35 cellular contexts compared by ENCODE assay signal in genomic region chr11:102620179-102620578, GRCh38. TPM values are rescaled to one million over a fixed set of nuclear protein-coding genes. Genes with fewer than 3 reads are reported as not detected.
"Had no signal": no experiment of that assay in that cellular context is flagged by ENCODE, and none has a peak within 500 bp of the region (broad histone marks: within the 10 kb centered on the region; RNA-seq: fewer than 3 reads in every experiment).

No MANE protein-coding gene starts in this region.

- H3K4me1 Mint-ChIP-seq: activated naive CD4-positive, alpha-beta T cell treated with anti-CD3 and anti-CD28 coated beads, Interleukin-2, amount 10 ng/mL, durations not matched to agents 7 days and 5 days; activated naive CD8-positive, alpha-beta T cell treated with anti-CD3 and anti-CD28 coated beads, Interleukin-2, amount 50 U/mL, for 24 hours; natural killer cell had no signal

- H3K27ac Mint-ChIP-seq: activated CD4-positive, alpha-beta memory T cell treated with anti-CD3 and anti-CD28 coated beads for 36 hours; activated CD4-positive, alpha-beta T cell treated with anti-CD3 and anti-CD28 coated beads, Interleukin-2, amount 10 ng/mL, durations not matched to agents 24 days and 14 days; activated naive CD4-positive, alpha-beta T cell treated with anti-CD3 and anti-CD28 coated beads, Interleukin-2, amount 10 ng/mL, durations not matched to agents 7 days and 5 days; memory B cell; natural killer cell; neural progenitor cell; T-helper 17 cell; type B pancreatic cell had no signal

- H3K4me1 ChIP-seq: breast epithelium, neural progenitor cell, parathyroid adenoma, right atrium auricular region, testis had no signal

- H3K79me2 ChIP-seq: parathyroid adenoma had no signal

- FAIRE-seq: endometrium, keratinocyte had no signal

- DNase-seq: activated CD4-positive, alpha-beta memory T cell treated with anti-CD3 and anti-CD28 coated beads for 36 hours; activated CD4-positive, alpha-beta T cell treated with anti-CD3 and anti-CD28 coated beads, Interleukin-2, amount 10 ng/mL, durations not matched to agents 24 days and 14 days; activated CD8-positive, alpha-beta memory T cell treated with anti-CD3 and anti-CD28 coated beads, Interleukin-2, amount 50 U/mL, for 4 hours; activated gamma-delta T cell; activated naive CD4-positive, alpha-beta T cell treated with anti-CD3 and anti-CD28 coated beads, Interleukin-2, amount 10 ng/mL, durations not matched to agents 7 days and 5 days; activated naive CD8-positive, alpha-beta T cell treated with anti-CD3 and anti-CD28 coated beads, Interleukin-2, amount 50 U/mL, for 24 hours; activated T-cell treated with anti-CD3 and anti-CD28 coated beads, Interleukin-2, amount 50 U/mL, for 1 hour; amygdala; central memory CD4-positive, alpha-beta T cell; dermis blood vessel endothelial cell; effector CD8-positive, alpha-beta T cell; head of caudate nucleus; hippocampal formation; natural killer cell; occipital lobe; stimulated activated CD4-positive, alpha-beta T cell treated with anti-CD3 and anti-CD28 coated beads, Interleukin-4, amount 100 ng/mL, for 1 hour; stimulated activated naive CD8-positive, alpha-beta T cell treated with anti-CD3 and anti-CD28 coated beads, Interleukin-15, Interleukin-2, amounts not matched to agents 100 U/mL and 50 U/mL, for 24 hours; T-helper 17 cell; T1000; testis; WERI-Rb-1 had no signal

- ATAC-seq: activated CD4-positive, CD25-positive, alpha-beta regulatory T cell treated with anti-CD3 and anti-CD28 coated beads, Interleukin-2, amount 50 U/mL, for 24 hours; activated naive CD8-positive, alpha-beta T cell treated with anti-CD3 and anti-CD28 coated beads, Interleukin-2, amount 50 U/mL, for 24 hours; natural killer cell; stimulated activated naive CD8-positive, alpha-beta T cell treated with anti-CD3 and anti-CD28 coated beads, Interleukin-15, Interleukin-2, amounts not matched to agents 100 U/mL and 50 U/mL, for 24 hours; T-helper 17 cell had no signal

- H3K4me3 Mint-ChIP-seq: activated CD4-positive, alpha-beta memory T cell treated with anti-CD3 and anti-CD28 coated beads for 36 hours; activated CD4-positive, alpha-beta T cell treated with anti-CD3 and anti-CD28 coated beads, Interleukin-2, amount 10 ng/mL, durations not matched to agents 24 days and 14 days; activated naive CD4-positive, alpha-beta T cell treated with anti-CD3 and anti-CD28 coated beads, Interleukin-2, amount 10 ng/mL, durations not matched to agents 7 days and 5 days; activated naive CD8-positive, alpha-beta T cell treated with anti-CD3 and anti-CD28 coated beads, Interleukin-2, amount 50 U/mL, for 24 hours; memory B cell; natural killer cell; neural progenitor cell; T-helper 17 cell; type B pancreatic cell had no signal

- H3K27ac ChIP-seq: breast epithelium, epithelial cell of prostate, neural progenitor cell, parathyroid adenoma, right atrium auricular region, testis, WERI-Rb-1 had no signal

- H2AFZ ChIP-seq: neural progenitor cell, parathyroid adenoma had no signal

- H3K27me3 Mint-ChIP-seq: activated naive CD8-positive, alpha-beta T cell treated with anti-CD3 and anti-CD28 coated beads, Interleukin-2, amount 50 U/mL, for 24 hours; type B pancreatic cell had no signal

- H3K36me3 ChIP-seq: breast epithelium, neural progenitor cell, right atrium auricular region, WERI-Rb-1 had no signal

- H3K36me3 Mint-ChIP-seq: activated CD4-positive, alpha-beta memory T cell treated with anti-CD3 and anti-CD28 coated beads for 36 hours; activated naive CD4-positive, alpha-beta T cell treated with anti-CD3 and anti-CD28 coated beads, Interleukin-2, amount 10 ng/mL, durations not matched to agents 7 days and 5 days; memory B cell; natural killer cell; neural progenitor cell; type B pancreatic cell had no signal

- H3K9me3 ChIP-seq: breast epithelium, right atrium auricular region, testis had no signal

- H3K4me2 ChIP-seq: neural progenitor cell had no signal

- H3K27me3 ChIP-seq: breast epithelium, neural progenitor cell, right atrium auricular region, testis had no signal

- H3K9ac ChIP-seq: neural progenitor cell, parathyroid adenoma had no signal

- H3K9me3 Mint-ChIP-seq: activated CD4-positive, alpha-beta memory T cell treated with anti-CD3 and anti-CD28 coated beads for 36 hours; activated CD4-positive, alpha-beta T cell treated with anti-CD3 and anti-CD28 coated beads, Interleukin-2, amount 10 ng/mL, durations not matched to agents 24 days and 14 days; activated naive CD4-positive, alpha-beta T cell treated with anti-CD3 and anti-CD28 coated beads, Interleukin-2, amount 10 ng/mL, durations not matched to agents 7 days and 5 days; activated naive CD8-positive, alpha-beta T cell treated with anti-CD3 and anti-CD28 coated beads, Interleukin-2, amount 50 U/mL, for 24 hours; memory B cell; natural killer cell; neural progenitor cell; type B pancreatic cell had no signal

- H3K4me3 ChIP-seq: breast epithelium, neural progenitor cell, right atrium auricular region, testis had no signal

RNA-seq across cellular contexts. Expression of gene MMP20, which starts 5.0 kb away (rescaled TPM):
- total RNA-seq: activated CD4-positive, alpha-beta memory T cell treated with anti-CD3 and anti-CD28 coated beads for 36 hours; activated CD4-positive, alpha-beta T cell treated with anti-CD3 and anti-CD28 coated beads, Interleukin-2, amount 10 ng/mL, durations not matched to agents 24 days and 14 days; activated CD8-positive, alpha-beta memory T cell treated with anti-CD3 and anti-CD28 coated beads for 36 hours; dermis blood vessel endothelial cell; left cardiac atrium; liver; natural killer cell; occipital lobe; pulmonary artery endothelial cell; right atrium auricular region; T-helper 17 cell had no signal
- polyA plus RNA-seq: keratinocyte, liver had no signal
